ENCODE assay signal across 18 cellular contexts in genomic region chr2:188383158-188383557, GRCh38.
A peak's percentile ranks its signal among the peaks of the same experiment; 100 is the strongest.
DNase-seq lines count a peak whose midpoint lies in the region; FAIRE-seq and TF ChIP-seq lines count a peak whose summit lies in the region.
"Had no signal": no experiment of that assay in that cellular context is flagged by ENCODE, and none has a peak within 500 bp of the region (broad histone marks: within the 10 kb centered on the region; RNA-seq: fewer than 3 reads in every experiment).

No MANE protein-coding gene starts in this region.

- H3K27me3 Mint-ChIP-seq in activated naive CD4-positive, alpha-beta T cell treated with anti-CD3 and anti-CD28 coated beads, Interleukin-2, amount 10 ng/mL, durations not matched to agents 7 days and 5 days, result no peaks in the 10 kb centered on the region
- H3K27me3 Mint-ChIP-seq: activated naive CD8-positive, alpha-beta T cell treated with anti-CD3 and anti-CD28 coated beads for 36 hours had no signal

- H3K36me3 Mint-ChIP-seq in activated naive CD4-positive, alpha-beta T cell treated with anti-CD3 and anti-CD28 coated beads, Interleukin-2, amount 10 ng/mL, durations not matched to agents 7 days and 5 days, result no peaks in the 10 kb centered on the region
- H3K36me3 Mint-ChIP-seq: activated naive CD8-positive, alpha-beta T cell treated with anti-CD3 and anti-CD28 coated beads for 36 hours had no signal

- H3K27me3 ChIP-seq in MG63, result no peaks in the 10 kb centered on the region
- no peaks in the 10 kb centered on the region for H3K27me3 ChIP-seq in keratinocyte (ENCODE audit: control insufficient read depth, extremely low read depth, insufficient read depth, low read length)
- H3K27me3 ChIP-seq in smooth muscle cell (ENCODE audit: low read depth), result no peaks in the 10 kb centered on the region
- H3K27me3 ChIP-seq: BE2C had no signal

- H3K27ac Mint-ChIP-seq in activated naive CD4-positive, alpha-beta T cell treated with anti-CD3 and anti-CD28 coated beads, Interleukin-2, amount 10 ng/mL, durations not matched to agents 7 days and 5 days, result no peak overlapping the region
- H3K27ac Mint-ChIP-seq: activated naive CD8-positive, alpha-beta T cell treated with anti-CD3 and anti-CD28 coated beads for 36 hours had no signal

- H3K4me1 ChIP-seq in keratinocyte (ENCODE audit: control insufficient read depth, extremely low read depth, insufficient read depth, low read length) (peaks cover 14% of the 10 kb centered on the region), smooth muscle cell (ENCODE audit: low read depth) (peaks cover 8% of the 10 kb centered on the region)
- H3K4me1 ChIP-seq: BE2C had no signal

- H4K20me1 ChIP-seq in keratinocyte (ENCODE audit: control insufficient read depth, extremely low read depth, insufficient read depth, low read length) (no peaks in the 10 kb centered on the region), smooth muscle cell (ENCODE audit: low read depth) (no peaks in the 10 kb centered on the region)

- H3K36me3 ChIP-seq in MG63 (peaks cover 21% of the 10 kb centered on the region), keratinocyte (ENCODE audit: control insufficient read depth in 2 of 2, extremely low read depth in 1 of 2, insufficient read depth in 2 of 2, low read length in 2 of 2) (no peaks in the 10 kb centered on the region), smooth muscle cell (ENCODE audit: low read depth) (peaks cover 7% of the 10 kb centered on the region)
- H3K36me3 ChIP-seq: BE2C had no signal

- peaks cover 15% of the 10 kb centered on the region for H3K9me3 ChIP-seq in MG63
- H3K9me3 ChIP-seq in keratinocyte (ENCODE audit: control insufficient read depth, low read depth, low read length), result peaks cover 2% of the 10 kb centered on the region
- H3K9me3 ChIP-seq in smooth muscle cell (replicated peaks; ENCODE audit: low read depth), result no peaks in the 10 kb centered on the region
- H3K9me3 ChIP-seq: BE2C had no signal

- H3K4me2 ChIP-seq in keratinocyte (ENCODE audit: control insufficient read depth, extremely low read depth, insufficient read depth, low read depth, low read length) (peak overlapping the region; percentile 22), smooth muscle cell (no peak overlapping the region)
- H3K4me2 ChIP-seq: KMS-11, PC-9 had no signal

- H2AFZ ChIP-seq in keratinocyte (ENCODE audit: control insufficient read depth, low read length), result peak overlapping the region; percentile 42
- H2AFZ ChIP-seq in smooth muscle cell (ENCODE audit: low read depth), result no peak overlapping the region
- H2AFZ ChIP-seq: PC-9 had no signal

- H3F3A ChIP-seq in smooth muscle cell (ENCODE audit: low read depth), result no peaks in the 10 kb centered on the region

- FAIRE-seq in keratinocyte (lab: Jason Lieb, UNC), result no peak

- WGBS in smooth muscle cell (ENCODE audit: low lambda C conversion rate), result 93% methylated on average over 1 of the region's 1 CpG

- no peaks in the 10 kb centered on the region for H3K9me3 Mint-ChIP-seq in activated naive CD4-positive, alpha-beta T cell treated with anti-CD3 and anti-CD28 coated beads, Interleukin-2, amount 10 ng/mL, durations not matched to agents 7 days and 5 days

- dilution Hi-C loops in keratinocyte (cut with MboI; ENCODE audit: extremely low pct_ligation_motif_present, low sequenced_read_pairs), result no loop called here

- DNase-seq in MG63 (no peak), choroid plexus epithelial cell (ENCODE audit: low read depth) (peak; percentile 15), keratinocyte (ENCODE audit: low read depth, low spot score) (no peak), smooth muscle cell (lab: John Stamatoyannopoulos, UW; ENCODE audit: unreplicated experiment) (no peak), SHP77 treated with DMSO at 0.1 percent for 48 hours (lab: John Stamatoyannopoulos, UW) (no peak), GF-D8 (lab: John Stamatoyannopoulos, UW) (no peak)
- no peak for DNase-seq in activated naive CD4-positive, alpha-beta T cell treated with anti-CD3 and anti-CD28 coated beads, Interleukin-2, amount 10 ng/mL, durations not matched to agents 7 days and 5 days
- no peak for DNase-seq in activated CD8-positive, alpha-beta memory T cell treated with anti-CD3 and anti-CD28 coated beads, Interleukin-2, amount 50 U/mL, for 4 hours
- DNase-seq: activated CD4-positive, CD25-positive, alpha-beta regulatory T cell treated with anti-CD3 and anti-CD28 coated beads, Interleukin-2, amount 50 U/mL, for 72 hours; activated naive CD8-positive, alpha-beta T cell treated with anti-CD3 and anti-CD28 coated beads for 36 hours; BE2C; central memory CD4-positive, alpha-beta T cell; midbrain; NCI-H1436; NCI-H524; PC-9 had no signal

- H3K9ac ChIP-seq in keratinocyte (ENCODE audit: control insufficient read depth, extremely low read depth, insufficient read depth, low read length), result no peak overlapping the region
- H3K9ac ChIP-seq in smooth muscle cell (ENCODE audit: low read depth), result no peak overlapping the region
- H3K9ac ChIP-seq: KMS-11 had no signal

- H3K79me2 ChIP-seq in keratinocyte (ENCODE audit: control insufficient read depth, insufficient read depth, low read length), result no peaks in the 10 kb centered on the region
- peaks cover 47% of the 10 kb centered on the region for H3K79me2 ChIP-seq in smooth muscle cell (ENCODE audit: low read depth)

- no peak for TF ChIP-seq CTCF in choroid plexus epithelial cell (conservative IDR thresholded peaks at IDR 0.05; ENCODE audit: low read depth, low read length)
- no peak for TF ChIP-seq CTCF in keratinocyte (optimal IDR thresholded peaks at IDR 0.05 in 1 of 3, IDR thresholded peaks at IDR 0.05 in 1 of 3, conservative IDR thresholded peaks at IDR 0.05 in 1 of 3; ENCODE audit: extremely low read depth in 1 of 3, insufficient read depth in 2 of 3, low read length in 3 of 3)
- no peak for TF ChIP-seq CTCF in smooth muscle cell (IDR thresholded peaks at IDR 0.05; ENCODE audit: borderline replicate concordance, insufficient read depth, poor library complexity, severe bottlenecking)

- CTCF ChIA-PET in activated naive CD4-positive, alpha-beta T cell treated with anti-CD3 and anti-CD28 coated beads, Interleukin-2, amount 10 ng/mL, durations not matched to agents 7 days and 5 days (lab: Charles Lee), result no interaction called here

- no peak overlapping the region for H3K27ac ChIP-seq in keratinocyte (ENCODE audit: control insufficient read depth, insufficient read depth, low read length)
- H3K27ac ChIP-seq in smooth muscle cell (ENCODE audit: low read depth), result peak overlapping the region; percentile 79
- H3K27ac ChIP-seq: KMS-11, PC-9 had no signal

- H3K4me1 Mint-ChIP-seq in activated naive CD4-positive, alpha-beta T cell treated with anti-CD3 and anti-CD28 coated beads, Interleukin-2, amount 10 ng/mL, durations not matched to agents 7 days and 5 days, result no peaks in the 10 kb centered on the region
- H3K4me1 Mint-ChIP-seq: activated naive CD8-positive, alpha-beta T cell treated with anti-CD3 and anti-CD28 coated beads for 36 hours had no signal

- H3K4me3 Mint-ChIP-seq in activated naive CD4-positive, alpha-beta T cell treated with anti-CD3 and anti-CD28 coated beads, Interleukin-2, amount 10 ng/mL, durations not matched to agents 7 days and 5 days, result no peak overlapping the region
- H3K4me3 Mint-ChIP-seq: activated naive CD8-positive, alpha-beta T cell treated with anti-CD3 and anti-CD28 coated beads for 36 hours had no signal

- no peaks in the 10 kb centered on the region for H3K9me1 ChIP-seq in keratinocyte (ENCODE audit: control insufficient read depth, extremely low read depth, insufficient read depth, low read length)

- peak overlapping the region; percentile 21 for H3K4me3 ChIP-seq in MG63
- H3K4me3 ChIP-seq in choroid plexus epithelial cell (ENCODE audit: low read depth, low read length), result no peak overlapping the region
- peak overlapping the region in 1 of 3 experiments; percentile 30 for H3K4me3 ChIP-seq in keratinocyte (ENCODE audit: control insufficient read depth in 2 of 3, extremely low read depth in 1 of 3, insufficient read depth in 2 of 3, low read depth in 1 of 3, low read length in 3 of 3)
- H3K4me3 ChIP-seq in smooth muscle cell, result no peak overlapping the region
- H3K4me3 ChIP-seq: HAP-1, PC-9 had no signal
